ENCODE assay signal across 1 cellular context in the genomic region with DNA sequence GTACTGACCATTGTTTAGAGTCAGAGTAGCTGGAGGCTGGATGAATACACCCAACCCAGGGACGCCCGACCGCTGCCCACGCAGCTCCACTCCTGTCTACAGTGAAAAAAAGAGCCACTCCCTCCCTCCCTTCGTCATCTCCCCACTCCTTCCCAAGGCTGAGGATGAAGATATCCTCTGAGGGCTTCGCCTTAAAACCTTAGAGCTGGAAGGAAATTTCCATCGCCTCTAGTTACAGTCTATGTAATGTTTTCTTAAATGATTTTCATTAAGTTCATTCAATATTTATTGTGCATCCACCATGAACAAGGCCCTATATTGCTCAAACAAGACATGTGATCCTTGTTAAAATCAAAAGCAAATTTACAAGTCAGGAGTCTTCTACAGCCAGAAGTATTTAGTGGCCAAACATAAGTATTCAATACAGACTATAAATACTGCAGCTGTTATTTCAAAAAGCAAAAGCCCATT.
TF ChIP-seq lines count a peak whose summit lies in the region.

No MANE protein-coding gene starts in this region.

TF ChIP-seq in H1, 55 proteins besides CTCF, POLR2A, EP300 and RAD21 (continued from another document):
- no peak for TF ChIP-seq FOSL1 (IDR thresholded peaks at IDR 0.05; ENCODE audit: insufficient read depth, low read depth, low read length)
- TF ChIP-seq TAF1 (IDR thresholded peaks at IDR 0.05; ENCODE audit: low read depth, low read length), result no peak
TF ChIP-seq in H1: peak in this region for 0.
